In the genomic region with DNA sequence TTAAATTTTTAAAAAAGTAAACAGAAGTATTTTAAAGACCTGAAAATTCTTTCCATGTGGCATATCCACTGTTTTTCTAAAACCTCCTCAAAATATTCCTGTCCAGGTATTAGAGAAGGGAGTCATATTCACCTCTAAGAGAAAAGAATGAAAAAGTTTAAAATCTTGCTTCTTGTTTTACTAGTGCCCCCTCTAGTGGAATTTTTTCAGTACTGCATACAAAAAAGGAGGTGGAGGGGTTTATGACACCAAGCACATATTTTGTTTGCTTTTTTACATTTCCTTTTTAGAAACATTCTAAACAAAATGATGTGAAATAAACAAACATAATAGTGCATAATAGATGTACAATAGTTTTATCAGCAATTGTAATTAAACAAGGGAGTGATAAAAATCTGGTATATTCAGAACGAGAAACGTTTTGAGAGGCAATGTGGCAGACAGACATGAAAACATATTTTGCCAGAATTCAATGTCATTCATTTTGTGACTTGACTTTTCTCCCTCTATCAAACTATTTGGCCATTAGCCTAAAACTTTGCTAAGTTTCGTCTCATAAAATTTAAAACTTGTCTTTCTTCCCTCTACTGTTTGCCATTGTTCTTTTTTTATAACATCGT, we compare ENCODE assay signal across 1 cellular context.
TF ChIP-seq lines count a peak whose summit lies in the region.

No MANE protein-coding gene starts in this region.

TF ChIP-seq in liver, 16 proteins besides CTCF, POLR2A, EP300 and RAD21 (continued from another document):
- TF ChIP-seq, protein P1, sequence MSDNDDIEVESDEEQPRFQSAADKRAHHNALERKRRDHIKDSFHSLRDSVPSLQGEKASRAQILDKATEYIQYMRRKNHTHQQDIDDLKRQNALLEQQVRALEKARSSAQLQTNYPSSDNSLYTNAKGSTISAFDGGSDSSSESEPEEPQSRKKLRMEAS (IDR thresholded peaks at IDR 0.05) = no peak
- TF ChIP-seq YY1 (IDR thresholded peaks at IDR 0.05) = no peak
- no peak for TF ChIP-seq FOXA1 (IDR thresholded peaks at IDR 0.05)
- TF ChIP-seq TAF1 (conservative IDR thresholded peaks at IDR 0.05) = no peak
- no peak for TF ChIP-seq FOXA2 (IDR thresholded peaks at IDR 0.05)
- no peak for TF ChIP-seq SP1 (IDR thresholded peaks at IDR 0.05)
- TF ChIP-seq, protein P2, sequence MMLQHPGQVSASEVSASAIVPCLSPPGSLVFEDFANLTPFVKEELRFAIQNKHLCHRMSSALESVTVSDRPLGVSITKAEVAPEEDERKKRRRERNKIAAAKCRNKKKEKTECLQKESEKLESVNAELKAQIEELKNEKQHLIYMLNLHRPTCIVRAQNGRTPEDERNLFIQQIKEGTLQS (IDR thresholded peaks at IDR 0.05) = no peak
- TF ChIP-seq JUND (IDR thresholded peaks at IDR 0.05) = no peak
- no peak for TF ChIP-seq GABPA (IDR thresholded peaks at IDR 0.05 in 1 of 2, conservative IDR thresholded peaks at IDR 0.05 in 1 of 2)
- TF ChIP-seq RXRA (IDR thresholded peaks at IDR 0.05) = no peak
